In the genomic region with DNA sequence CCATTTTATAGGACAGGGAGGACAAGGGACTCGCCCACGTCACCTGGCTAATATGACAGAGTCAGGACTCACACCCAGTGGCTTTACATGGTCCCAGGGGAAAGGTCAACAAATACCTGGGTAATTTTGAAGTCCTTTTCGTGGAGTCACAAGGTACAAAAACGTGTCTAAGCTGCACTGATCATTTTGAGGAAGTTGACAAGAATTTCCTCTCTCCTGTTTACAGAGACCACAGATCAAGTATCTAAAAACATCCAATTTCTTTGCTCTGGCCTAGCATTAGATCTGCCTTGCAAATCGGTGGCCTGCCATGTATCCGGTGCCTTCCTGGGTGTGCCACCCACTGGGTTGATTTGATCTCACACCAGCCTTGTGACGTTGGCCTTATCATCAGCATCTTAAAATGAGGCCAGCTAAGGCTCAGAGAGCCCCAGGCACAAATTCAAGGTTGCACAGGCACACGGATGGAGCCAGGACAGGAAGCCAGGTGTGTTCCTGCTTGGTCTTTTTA, we compare ENCODE assay signal across 12 cellular contexts. TPM values are rescaled to one million over a fixed set of nuclear protein-coding genes. Genes with fewer than 3 reads are reported as not detected.
DNase-seq lines count a peak whose midpoint lies in the region; ATAC-seq and TF ChIP-seq lines count a peak whose summit lies in the region.
"Had no signal": no experiment of that assay in that cellular context is flagged by ENCODE, and none has a peak within 500 bp of the region (broad histone marks: within the 10 kb centered on the region; RNA-seq: fewer than 3 reads in every experiment).

No MANE protein-coding gene starts in this region.

- no peaks in the 10 kb centered on the region for H3K27me3 Mint-ChIP-seq in CD8-positive, alpha-beta memory T cell
- peaks cover 18% of the 10 kb centered on the region for H3K27me3 Mint-ChIP-seq in HFFc6 (ENCODE audit: insufficient read depth)

- no peaks in the 10 kb centered on the region for H3K27me3 ChIP-seq in CD8-positive, alpha-beta memory T cell (ENCODE audit: insufficient read depth, low read length, poor library complexity, severe bottlenecking)
- H3K27me3 ChIP-seq: colonic mucosa, SJCRH30 had no signal

- peak overlapping the region; percentile 33 for H3K27ac ChIP-seq in CD8-positive, alpha-beta memory T cell (ENCODE audit: low read depth, low read length)
- peak overlapping the region; percentile 46; the same call in 1 of the 2 replicates for H3K27ac ChIP-seq in VCaP
- H3K27ac ChIP-seq: colonic mucosa, GM23248, SJCRH30 had no signal

- TF ChIP-seq CTCF in VCaP (conservative IDR thresholded peaks at IDR 0.05) (no peak), HFFc6 (IDR thresholded peaks at IDR 0.05) (no peak)

- peak overlapping the region; percentile 48 to 99 (median 94) for H3K27ac Mint-ChIP-seq in CD8-positive, alpha-beta memory T cell
- H3K27ac Mint-ChIP-seq in HFFc6: no peak overlapping the region

- peaks cover 31% of the 10 kb centered on the region for H3K4me1 ChIP-seq in CD8-positive, alpha-beta memory T cell (ENCODE audit: insufficient read depth, low read length)
- H3K4me1 ChIP-seq: colonic mucosa had no signal

- H3K4me1 Mint-ChIP-seq in CD8-positive, alpha-beta memory T cell: peaks cover 18 to 41% (median 31%) of the 10 kb centered on the region in 3 donors
- no peaks in the 10 kb centered on the region for H3K4me1 Mint-ChIP-seq in HFFc6 (ENCODE audit: low read depth)

- H3K4me3 ChIP-seq in CD8-positive, alpha-beta memory T cell (ENCODE audit: low read length): no peak overlapping the region
- H3K4me3 ChIP-seq: colonic mucosa, GM23248, SJCRH30 had no signal

- CTCF ChIA-PET in CD8-positive, alpha-beta memory T cell (lab: Charles Lee): interaction anchor here (0.7 to 1.5 kb wide), 3 partner anchors 15 to 228 kb away, joined by 3 read pairs; no protein-coding TSS in a partner anchor

- DNase-seq in CD8-positive, alpha-beta memory T cell: peak; percentile 22 to 70 (median 51)
- DNase-seq in HFFc6 (no peak), NCI-H128 (lab: John Stamatoyannopoulos, UW; ENCODE audit: unreplicated experiment) (no peak)
- DNase-seq: colonic mucosa, DND-41, GM23248, SJCRH30 had no signal

- H3K36me3 Mint-ChIP-seq in CD8-positive, alpha-beta memory T cell: no peaks in the 10 kb centered on the region
- no peaks in the 10 kb centered on the region for H3K36me3 Mint-ChIP-seq in HFFc6 (ENCODE audit: low read depth)

- no peaks in the 10 kb centered on the region for H3K9me3 ChIP-seq in CD8-positive, alpha-beta memory T cell (ENCODE audit: low read length)
- H3K9me3 ChIP-seq: colonic mucosa, SJCRH30 had no signal

- H3K36me3 ChIP-seq in CD8-positive, alpha-beta memory T cell (ENCODE audit: insufficient read depth, low read length): no peaks in the 10 kb centered on the region
- H3K36me3 ChIP-seq: colonic mucosa, SJCRH30 had no signal

- peak overlapping the region; percentile 1 to 54 (median 41) for H3K4me3 Mint-ChIP-seq in CD8-positive, alpha-beta memory T cell
- H3K4me3 Mint-ChIP-seq in HFFc6: no peak overlapping the region

- no peaks in the 10 kb centered on the region for H3K9me3 Mint-ChIP-seq in CD8-positive, alpha-beta memory T cell
- no peaks in the 10 kb centered on the region for H3K9me3 Mint-ChIP-seq in HFFc6

- ATAC-seq in HG03175 (IDR thresholded peaks at IDR 0.05; ENCODE audit: unreplicated experiment): peak; percentile 45
- peak; percentile 15 for ATAC-seq in esophagus mucosa
- no peak for ATAC-seq in HG03442 (IDR thresholded peaks at IDR 0.05; ENCODE audit: unreplicated experiment)
- no peak for ATAC-seq in GM21367 (IDR thresholded peaks at IDR 0.05; ENCODE audit: unreplicated experiment)

- POLR2A ChIA-PET in CD8-positive, alpha-beta memory T cell (lab: Charles Lee): interaction anchor here (0.7 to 1.0 kb wide), 3 partner anchors 24 to 264 kb away, joined by 4 to 5 read pairs (median 5); no protein-coding TSS in a partner anchor

RNA-seq across cellular contexts. Expression of a gene that starts 17.6 kb away (rescaled TPM):
- total RNA-seq in CD8-positive, alpha-beta memory T cell: 1 to 10 TPM; 8.9 to 9.1 TPM
- 10.4 TPM for polyA plus RNA-seq in CD8-positive, alpha-beta memory T cell
- total RNA-seq in esophagus mucosa: 1.0 TPM
- total RNA-seq in HFFc6 (2021; fragmentation: NEBNext Ultra II Directional; extraction: Animal tissue kit (Norgen Biotek cat#: 25700)): 1 to 10 TPM; 2.5 to 5.7 (median 4.2) TPM

RNA-seq across cellular contexts. Expression of a gene that starts 53.9 kb away (rescaled TPM):
- total RNA-seq in CD8-positive, alpha-beta memory T cell: 10 to 100 TPM; 20.7 to 21.1 TPM
- polyA plus RNA-seq in CD8-positive, alpha-beta memory T cell: 8.4 TPM
- total RNA-seq in esophagus mucosa: 23.8 TPM
- 100 to 1,000 TPM; 527 to 680 (median 557) TPM for total RNA-seq in HFFc6 (2021; fragmentation: NEBNext Ultra II Directional; extraction: Animal tissue kit (Norgen Biotek cat#: 25700))

Comparison
In these comparisons a context has a peak if more than half of its experiments do, and no peak if none do; other contexts are left out.
1. DNase-seq: peak in CD8-positive, alpha-beta memory T cell (5 of 5); none in HFFc6 (single experiment) and NCI-H128 (single experiment).
2. ATAC-seq: peak in HG03175 (single experiment) and esophagus mucosa (single experiment); none in HG03442 (single experiment) and GM21367 (single experiment).
3. RNA of a gene that starts 53.9 kb away (total RNA-seq): 527 to 680 TPM in HFFc6; 23.8 TPM in esophagus mucosa (single experiment) and 20.7 to 21.1 TPM in CD8-positive, alpha-beta memory T cell; every median in the first group is over 10 times any median in the second.